ENCODE assay signal across 7 cellular contexts in the genomic region with DNA sequence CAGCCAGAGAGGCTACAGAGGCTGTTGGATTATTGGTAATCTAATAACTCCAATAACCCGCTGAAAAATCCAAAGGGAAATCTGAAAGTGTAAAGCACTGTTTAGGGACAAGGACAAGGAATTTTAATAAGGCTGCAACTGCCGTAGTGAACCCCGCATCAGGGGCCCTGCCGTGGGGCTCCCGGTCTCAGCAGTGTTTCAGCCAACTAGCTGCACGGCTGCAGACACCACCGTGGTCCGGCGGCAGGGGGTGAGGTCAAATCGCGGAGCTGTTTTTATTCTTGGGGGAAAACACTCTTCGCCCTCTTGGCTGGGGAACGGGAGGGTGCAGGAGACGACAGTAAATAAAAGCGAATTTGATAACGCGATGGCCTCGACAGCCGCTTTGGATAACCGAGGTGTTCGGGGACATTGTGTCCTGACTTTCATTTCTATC. TPM values are rescaled to one million over a fixed set of nuclear protein-coding genes. Genes with fewer than 3 reads are reported as not detected.
DNase-seq lines count a peak whose midpoint lies in the region; ATAC-seq, FAIRE-seq and TF ChIP-seq lines count a peak whose summit lies in the region.

No MANE protein-coding gene starts in this region.

- H3K27ac ChIP-seq in psoas muscle: peak overlapping the region; percentile 100

- ATAC-seq in Right ventricle myocardium superior (ENCODE audit: poor library complexity): peak; percentile 5
- peak in 1 of 4 donors; percentile 15 for ATAC-seq in psoas muscle
- ATAC-seq in HG03039 (IDR thresholded peaks at IDR 0.05; ENCODE audit: unreplicated experiment): no peak

- TF ChIP-seq CTCF in LNCaP clone FGC (IDR thresholded peaks at IDR 0.05; ENCODE audit: control insufficient read depth, extremely low read depth, insufficient read depth) (no peak), psoas muscle (IDR thresholded peaks at IDR 0.05) (no peak)

- intact Hi-C loops in Right ventricle myocardium superior (cut with DNase I): no loop called here
- intact Hi-C loops in psoas muscle (cut with DNase I): loop anchor here (2.0 to 10.0 kb wide), 3 partner anchors 526 to 1406 kb away; no protein-coding TSS in a partner anchor

- no peak for DNase-seq in LNCaP clone FGC (ENCODE audit: low read depth)
- peak; percentile 16 for DNase-seq in activated T-helper 9 cell treated with anti-CD3 and anti-CD28 coated beads, Interleukin-2, amount 50 U/mL, for 16 hours (ENCODE audit: low read depth)
- peak; percentile 66 for DNase-seq in Right ventricle myocardium superior
- DNase-seq in psoas muscle: peak; percentile 60 to 83
- no peak for DNase-seq in GM12892 (ENCODE audit: insufficient read length)
- DNase-seq in glomerular visceral epithelial cell (ENCODE audit: extremely low spot score): no peak

- no peaks in the 10 kb centered on the region for H3K27me3 ChIP-seq in psoas muscle (ENCODE audit: insufficient read depth in 3 of 3, low read length in 2 of 3)

- peaks cover 22% of the 10 kb centered on the region for H3K4me1 ChIP-seq in psoas muscle

- FAIRE-seq in GM12892 (lab: Jason Lieb, UNC): no peak

- H3K9me3 ChIP-seq in psoas muscle: no peaks in the 10 kb centered on the region

- TF ChIP-seq POLR2A in GM12892 (IDR thresholded peaks at IDR 0.05; ENCODE audit: low read depth, low read length): no peak

- H3K4me3 ChIP-seq in LNCaP clone FGC (ENCODE audit: low read depth, low read length): peak overlapping the region; percentile 89
- peak overlapping the region; percentile 93 for H3K4me3 ChIP-seq in psoas muscle

- peaks cover 0 to 13% of the 10 kb centered on the region in 2 donors for H3K36me3 ChIP-seq in psoas muscle (ENCODE audit: insufficient read depth in 1 of 2, low read depth in 1 of 2)

- WGBS in psoas muscle, 3 donors: 0% methylated on average over 21 of the region's 21 CpGs

RNA-seq across cellular contexts. Expression of a gene that starts 6.1 kb away (rescaled TPM):
- total RNA-seq in Right ventricle myocardium superior: 82.1 TPM
- total RNA-seq in psoas muscle: 100 to 1,000 TPM; 235 to 524 (median 312) TPM
- polyA plus RNA-seq in psoas muscle: 100 to 1,000 TPM in 2 of 3 donors, 10 to 100 TPM in 1; 43.2 to 276 (median 172) TPM
- polyA plus RNA-seq in GM12892 (2012; ENCODE audit: missing spikeins): 0.15 TPM

RNA-seq across cellular contexts. Expression of a gene that starts 36.8 kb away (rescaled TPM):
- total RNA-seq in Right ventricle myocardium superior: not detected
- 1 to 10 TPM in 1 of 4 donors, under 1 TPM in 2, not detected in 1; 0.21 to 4.0 (median 0.32) TPM for total RNA-seq in psoas muscle
- under 1 TPM in 2 of 3 donors, not detected in 1; 0.08 to 0.66 TPM for polyA plus RNA-seq in psoas muscle
- polyA plus RNA-seq in GM12892 (2012; ENCODE audit: missing spikeins): not detected

Comparison
In these comparisons a context has a peak if more than half of its experiments do, and no peak if none do; other contexts are left out.
1. DNase-seq: peak in activated T-helper 9 cell treated with anti-CD3 and anti-CD28 coated beads, Interleukin-2, amount 50 U/mL, for 16 hours (single experiment), Right ventricle myocardium superior (single experiment) and psoas muscle (2 of 2); none in LNCaP clone FGC (single experiment), GM12892 (single experiment) and glomerular visceral epithelial cell (single experiment).